8 cellular contexts compared by ENCODE assay signal in the genomic region with DNA sequence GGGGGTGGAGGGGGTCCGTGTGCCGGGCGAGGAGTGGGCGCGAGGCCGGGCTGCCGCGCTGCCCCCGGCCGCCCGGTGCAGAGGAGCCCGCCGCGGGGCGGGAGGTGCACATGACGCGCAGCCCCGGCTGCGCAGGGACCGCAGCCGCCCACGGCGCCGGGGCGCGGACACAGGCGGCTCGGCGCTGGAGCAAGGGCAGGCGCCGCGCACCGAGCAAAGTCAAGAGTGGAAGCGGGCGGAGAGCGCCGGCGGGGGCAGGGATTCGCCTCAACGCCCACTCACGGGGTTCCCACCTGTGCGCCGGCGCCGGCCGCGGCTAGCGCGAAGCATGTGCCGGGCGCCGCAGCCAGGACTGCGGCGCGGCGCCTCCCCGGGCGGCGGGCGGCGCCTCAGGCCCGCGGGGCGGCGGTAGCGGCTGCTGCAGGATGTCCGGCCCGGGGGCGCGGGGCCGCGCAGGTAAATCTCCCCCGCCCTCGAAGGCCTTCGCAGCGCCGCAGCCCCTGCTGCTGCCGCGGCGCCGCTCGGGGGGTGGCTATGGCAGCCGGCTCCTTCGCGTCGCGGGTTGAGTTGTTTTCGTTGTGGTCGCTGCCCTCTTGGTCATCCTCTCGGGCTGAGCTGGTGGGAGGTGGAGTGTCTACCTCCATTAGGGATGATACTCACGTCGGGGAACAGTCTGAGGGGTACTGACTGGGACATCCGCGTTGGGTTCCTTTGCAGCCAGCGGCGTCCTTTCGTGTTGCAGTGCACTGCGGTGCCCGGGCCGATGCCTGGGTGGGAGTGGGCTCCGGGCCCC.
DNase-seq lines count a peak whose midpoint lies in the region; TF ChIP-seq lines count a peak whose summit lies in the region.

No MANE protein-coding gene starts in this region.

- TF ChIP-seq CTCF in HFF-Myc (IDR thresholded peaks at IDR 0.05; ENCODE audit: low read depth, low read length, missing control alignments), result no peak
- no peak for TF ChIP-seq CTCF in liver (IDR thresholded peaks at IDR 0.05; ENCODE audit: low read depth, low read length, missing input control)

- H3K9me3 Mint-ChIP-seq in dendritic cell treated with granulocyte-macrophage colony-stimulating factor and Interleukin-4, amounts not matched to agents 40 ng/mL and 50 ng/mL, for 4 days, result no peaks in the 10 kb centered on the region

- peak overlapping the region in 1 of 2 donors; percentile 28 for H3K9ac ChIP-seq in liver (ENCODE audit: low read depth in 1 of 2, low read length in 2 of 2)

- peaks cover 6% of the 10 kb centered on the region for H3K36me3 Mint-ChIP-seq in dendritic cell treated with granulocyte-macrophage colony-stimulating factor and Interleukin-4, amounts not matched to agents 40 ng/mL and 50 ng/mL, for 4 days (ENCODE audit: low read depth)

- intact Hi-C loops in dendritic cell treated with granulocyte-macrophage colony-stimulating factor and Interleukin-4, amounts not matched to agents 40 ng/mL and 50 ng/mL, for 4 days (cut with micrococcal nuclease), result loop anchor here (5.0 kb wide), 1 partner anchor 169 kb away; no protein-coding TSS in a partner anchor

- H3K27ac Mint-ChIP-seq in dendritic cell treated with granulocyte-macrophage colony-stimulating factor and Interleukin-4, amounts not matched to agents 40 ng/mL and 50 ng/mL, for 4 days, result peak overlapping the region; percentile 78

- H3K9me3 ChIP-seq in liver (ENCODE audit: control insufficient read depth in 4 of 4, low read length in 3 of 4) (no peaks in the 10 kb centered on the region), thymus (ENCODE audit: control insufficient read depth) (no peaks in the 10 kb centered on the region)
- no peaks in the 10 kb centered on the region for H3K9me3 ChIP-seq in effector memory CD4-positive, alpha-beta T cell (ENCODE audit: control insufficient read depth, low read length)

- H3K4me1 Mint-ChIP-seq in dendritic cell treated with granulocyte-macrophage colony-stimulating factor and Interleukin-4, amounts not matched to agents 40 ng/mL and 50 ng/mL, for 4 days (ENCODE audit: low read depth), result peaks cover 28% of the 10 kb centered on the region

- peak; percentile 29 to 65 for DNase-seq in SHP77 (lab: John Stamatoyannopoulos, UW)
- DNase-seq in SHP77 treated with DMSO at 0.1 percent for 48 hours (lab: John Stamatoyannopoulos, UW), result no peak
- no peak for DNase-seq in HFF-Myc (ENCODE audit: extremely low read depth, low read depth)
- peak; percentile 63 for DNase-seq in NCI-H2171 (lab: John Stamatoyannopoulos, UW)
- no peak for DNase-seq in effector memory CD4-positive, alpha-beta T cell

- WGBS in liver, result 2% methylated on average over 101 of the region's 101 CpGs
- 1% methylated on average over 101 of the region's 101 CpGs for WGBS in thymus

- H3K36me3 ChIP-seq in liver (ENCODE audit: control insufficient read depth in 4 of 4, insufficient read depth in 3 of 4, low read depth in 1 of 4, low read length in 3 of 4), result no peaks in the 10 kb centered on the region
- H3K36me3 ChIP-seq in thymus (ENCODE audit: control insufficient read depth, insufficient read depth), result no peaks in the 10 kb centered on the region
- no peaks in the 10 kb centered on the region for H3K36me3 ChIP-seq in effector memory CD4-positive, alpha-beta T cell (ENCODE audit: control insufficient read depth, insufficient read depth, low read length)

- H3K4me3 ChIP-seq in HFF-Myc (replicated peaks; ENCODE audit: low read depth, low read length), result 0 out of 2 replicates have a peak overlapping the region, but pooled peaks have one; percentile 15
- peak overlapping the region; percentile 58 to 70 (median 66) for H3K4me3 ChIP-seq in liver (ENCODE audit: low read depth in 1 of 3, low read length in 3 of 3)
- peak overlapping the region; percentile 27 for H3K4me3 ChIP-seq in thymus (ENCODE audit: low read length)
- H3K4me3 ChIP-seq in effector memory CD4-positive, alpha-beta T cell (ENCODE audit: insufficient read depth, low read depth, low read length, poor library complexity, severe bottlenecking), result no peak overlapping the region

- no peak for TF ChIP-seq RAD21 in liver (IDR thresholded peaks at IDR 0.05)

- peaks cover 33% of the 10 kb centered on the region for H3K27me3 Mint-ChIP-seq in dendritic cell treated with granulocyte-macrophage colony-stimulating factor and Interleukin-4, amounts not matched to agents 40 ng/mL and 50 ng/mL, for 4 days

- H3K4me1 ChIP-seq in liver (ENCODE audit: control insufficient read depth in 4 of 4, insufficient read depth in 4 of 4, low read length in 3 of 4) (peaks cover 0 to 11% (median 6%) of the 10 kb centered on the region in 4 donors), thymus (ENCODE audit: control insufficient read depth, insufficient read depth, low read length) (no peaks in the 10 kb centered on the region)
- H3K4me1 ChIP-seq in effector memory CD4-positive, alpha-beta T cell (ENCODE audit: control insufficient read depth, insufficient read depth, low read length, poor library complexity, severe bottlenecking), result no peaks in the 10 kb centered on the region

- peaks cover 0 to 14% (median 0%) of the 10 kb centered on the region in 4 donors for H3K27me3 ChIP-seq in liver (ENCODE audit: control insufficient read depth in 4 of 4, insufficient read depth in 4 of 4, low read length in 3 of 4)
- H3K27me3 ChIP-seq in thymus (ENCODE audit: control insufficient read depth, insufficient read depth), result peaks cover 23% of the 10 kb centered on the region
- H3K27me3 ChIP-seq in effector memory CD4-positive, alpha-beta T cell (replicated peaks; ENCODE audit: control insufficient read depth, insufficient read depth, low read length, poor library complexity, severe bottlenecking), result peaks cover 8% of the 10 kb centered on the region

- H3K27ac ChIP-seq in liver (ENCODE audit: low read depth in 1 of 2, low read length in 2 of 2), result peak overlapping the region; percentile 61 to 71
- no peak overlapping the region for H3K27ac ChIP-seq in thymus (ENCODE audit: low read depth)
- no peak overlapping the region for H3K27ac ChIP-seq in effector memory CD4-positive, alpha-beta T cell (ENCODE audit: insufficient read depth, low read length, poor library complexity, severe bottlenecking)

- H3K4me3 Mint-ChIP-seq in dendritic cell treated with granulocyte-macrophage colony-stimulating factor and Interleukin-4, amounts not matched to agents 40 ng/mL and 50 ng/mL, for 4 days, result peak overlapping the region; percentile 78

TF ChIP-seq in liver, 16 proteins besides CTCF, POLR2A, EP300 and RAD21 (continues in another document):
- TF ChIP-seq GABPA (IDR thresholded peaks at IDR 0.05 in 1 of 2, conservative IDR thresholded peaks at IDR 0.05 in 1 of 2) (no peak), TAF1 (conservative IDR thresholded peaks at IDR 0.05) (no peak), YY1 (IDR thresholded peaks at IDR 0.05) (no peak), EGR1 (IDR thresholded peaks at IDR 0.05; ENCODE audit: low read depth in 2 of 2) (no peak), FOXA2 (IDR thresholded peaks at IDR 0.05) (no peak), NR2F2 (IDR thresholded peaks at IDR 0.05) (no peak), RXRA (IDR thresholded peaks at IDR 0.05) (no peak), SP1 (IDR thresholded peaks at IDR 0.05) (no peak)
- TF ChIP-seq, protein P1, sequence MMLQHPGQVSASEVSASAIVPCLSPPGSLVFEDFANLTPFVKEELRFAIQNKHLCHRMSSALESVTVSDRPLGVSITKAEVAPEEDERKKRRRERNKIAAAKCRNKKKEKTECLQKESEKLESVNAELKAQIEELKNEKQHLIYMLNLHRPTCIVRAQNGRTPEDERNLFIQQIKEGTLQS (IDR thresholded peaks at IDR 0.05), result no peak
- TF ChIP-seq, protein P2, sequence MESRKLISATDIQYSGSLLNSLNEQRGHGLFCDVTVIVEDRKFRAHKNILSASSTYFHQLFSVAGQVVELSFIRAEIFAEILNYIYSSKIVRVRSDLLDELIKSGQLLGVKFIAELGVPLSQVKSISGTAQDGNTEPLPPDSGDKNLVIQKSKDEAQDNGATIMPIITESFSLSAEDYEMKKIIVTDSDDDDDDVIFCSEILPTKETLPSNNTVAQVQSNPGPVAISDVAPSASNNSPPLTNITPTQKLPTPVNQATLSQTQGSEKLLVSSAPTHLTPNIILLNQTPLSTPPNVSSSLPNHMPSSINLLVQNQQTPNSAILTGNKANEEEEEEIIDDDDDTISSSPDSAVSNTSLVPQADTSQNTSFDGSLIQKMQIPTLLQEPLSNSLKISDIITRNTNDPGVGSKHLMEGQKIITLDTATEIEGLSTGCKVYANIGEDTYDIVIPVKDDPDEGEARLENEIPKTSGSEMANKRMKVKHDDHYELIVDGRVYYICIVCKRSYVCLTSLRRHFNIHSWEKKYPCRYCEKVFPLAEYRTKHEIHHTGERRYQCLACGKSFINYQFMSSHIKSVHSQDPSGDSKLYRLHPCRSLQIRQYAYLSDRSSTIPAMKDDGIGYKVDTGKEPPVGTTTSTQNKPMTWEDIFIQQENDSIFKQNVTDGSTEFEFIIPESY (IDR thresholded peaks at IDR 0.05), result no peak
- TF ChIP-seq, protein P3, sequence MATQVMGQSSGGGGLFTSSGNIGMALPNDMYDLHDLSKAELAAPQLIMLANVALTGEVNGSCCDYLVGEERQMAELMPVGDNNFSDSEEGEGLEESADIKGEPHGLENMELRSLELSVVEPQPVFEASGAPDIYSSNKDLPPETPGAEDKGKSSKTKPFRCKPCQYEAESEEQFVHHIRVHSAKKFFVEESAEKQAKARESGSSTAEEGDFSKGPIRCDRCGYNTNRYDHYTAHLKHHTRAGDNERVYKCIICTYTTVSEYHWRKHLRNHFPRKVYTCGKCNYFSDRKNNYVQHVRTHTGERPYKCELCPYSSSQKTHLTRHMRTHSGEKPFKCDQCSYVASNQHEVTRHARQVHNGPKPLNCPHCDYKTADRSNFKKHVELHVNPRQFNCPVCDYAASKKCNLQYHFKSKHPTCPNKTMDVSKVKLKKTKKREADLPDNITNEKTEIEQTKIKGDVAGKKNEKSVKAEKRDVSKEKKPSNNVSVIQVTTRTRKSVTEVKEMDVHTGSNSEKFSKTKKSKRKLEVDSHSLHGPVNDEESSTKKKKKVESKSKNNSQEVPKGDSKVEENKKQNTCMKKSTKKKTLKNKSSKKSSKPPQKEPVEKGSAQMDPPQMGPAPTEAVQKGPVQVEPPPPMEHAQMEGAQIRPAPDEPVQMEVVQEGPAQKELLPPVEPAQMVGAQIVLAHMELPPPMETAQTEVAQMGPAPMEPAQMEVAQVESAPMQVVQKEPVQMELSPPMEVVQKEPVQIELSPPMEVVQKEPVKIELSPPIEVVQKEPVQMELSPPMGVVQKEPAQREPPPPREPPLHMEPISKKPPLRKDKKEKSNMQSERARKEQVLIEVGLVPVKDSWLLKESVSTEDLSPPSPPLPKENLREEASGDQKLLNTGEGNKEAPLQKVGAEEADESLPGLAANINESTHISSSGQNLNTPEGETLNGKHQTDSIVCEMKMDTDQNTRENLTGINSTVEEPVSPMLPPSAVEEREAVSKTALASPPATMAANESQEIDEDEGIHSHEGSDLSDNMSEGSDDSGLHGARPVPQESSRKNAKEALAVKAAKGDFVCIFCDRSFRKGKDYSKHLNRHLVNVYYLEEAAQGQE (IDR thresholded peaks at IDR 0.05), result no peak
- TF ChIP-seq, protein P4, sequence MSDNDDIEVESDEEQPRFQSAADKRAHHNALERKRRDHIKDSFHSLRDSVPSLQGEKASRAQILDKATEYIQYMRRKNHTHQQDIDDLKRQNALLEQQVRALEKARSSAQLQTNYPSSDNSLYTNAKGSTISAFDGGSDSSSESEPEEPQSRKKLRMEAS (IDR thresholded peaks at IDR 0.05), result no peak

Comparison
In these comparisons a context has a peak if more than half of its experiments do, and no peak if none do; other contexts are left out.
1. DNase-seq: peak in SHP77 (2 of 2) and NCI-H2171 (single experiment); none in SHP77 treated with DMSO at 0.1 percent for 48 hours (single experiment), HFF-Myc (single experiment) and effector memory CD4-positive, alpha-beta T cell (0 of 3).
2. H3K27ac ChIP-seq: peak in liver (2 of 2); none in thymus (single experiment) and effector memory CD4-positive, alpha-beta T cell (single experiment).